In genomic region chr2:176854878-176855277, GRCh38 we compare ENCODE assay signal across 23 cellular contexts.
DNase-seq lines count a peak whose midpoint lies in the region; ATAC-seq and TF ChIP-seq lines count a peak whose summit lies in the region.
"Had no signal": no experiment of that assay in that cellular context is flagged by ENCODE, and none has a peak within 500 bp of the region (broad histone marks: within the 10 kb centered on the region; RNA-seq: fewer than 3 reads in every experiment).

No MANE protein-coding gene starts in this region.

- DNase-seq in DMS153 (lab: John Stamatoyannopoulos, UW) (peak; percentile 3), DMS153 treated with DMSO at 0.1 percent for 48 hours (lab: John Stamatoyannopoulos, UW; ENCODE audit: unreplicated experiment) (no peak), T-cell (no peak), left ventricle myocardium superior (no peak), erythroblast (lab: John Stamatoyannopoulos, UW) (no peak)
- no peak for DNase-seq in activated naive CD4-positive, alpha-beta T cell treated with anti-CD3 and anti-CD28 coated beads, Interleukin-2, amount 50 U/mL, for 72 hours (ENCODE audit: low spot score in 2 of 2)
- DNase-seq in activated naive CD4-positive, alpha-beta T cell (lab: John Stamatoyannopoulos, UW) = no peak
- DNase-seq: activated T-cell treated with anti-CD3 and anti-CD28 coated beads, Interleukin-2, amount 50 U/mL, for 48 hours; CD4-positive, alpha-beta memory T cell; cerebellar nuclear complex; GM23248; heart left ventricle; left cardiac atrium; mesendoderm; MV-4-11; NCI-H2171 treated with DMSO at 0.1 percent for 48 hours; retina; SJCRH30; stimulated activated CD4-positive, alpha-beta T cell treated with anti-CD3 and anti-CD28 coated beads, Interleukin-2, amount 100 ng/mL, for 48 hours; stimulated activated naive CD4-positive, alpha-beta T cell treated with Interleukin-2 at 50 U/mL for 16 hours; thyroid gland had no signal

- CTCF ChIA-PET in T-cell (lab: Charles Lee) = interaction anchor here in 1 of 2 donors (0.5 kb wide), 1 partner anchor 711 kb away, joined by 3 read pairs; no protein-coding TSS in a partner anchor

- no peaks in the 10 kb centered on the region for H3K27me3 Mint-ChIP-seq in T-cell
- H3K27me3 Mint-ChIP-seq: activated naive CD8-positive, alpha-beta T cell had no signal

- peaks cover 3 to 5% of the 10 kb centered on the region in 2 donors for H3K9me3 Mint-ChIP-seq in activated naive CD4-positive, alpha-beta T cell treated with anti-CD3 and anti-CD28 coated beads, Interleukin-2, amount 50 U/mL, for 72 hours
- H3K9me3 Mint-ChIP-seq in T-cell = no peaks in the 10 kb centered on the region

- H3K27ac Mint-ChIP-seq in activated naive CD4-positive, alpha-beta T cell treated with anti-CD3 and anti-CD28 coated beads, Interleukin-2, amount 50 U/mL, for 72 hours = no peak overlapping the region
- peak overlapping the region; percentile 24 to 68 for H3K27ac Mint-ChIP-seq in T-cell
- H3K27ac Mint-ChIP-seq: activated naive CD8-positive, alpha-beta T cell had no signal

- peak; percentile 43 to 86 for ATAC-seq in activated naive CD4-positive, alpha-beta T cell treated with anti-CD3 and anti-CD28 coated beads, Interleukin-2, amount 50 U/mL, for 72 hours
- ATAC-seq in T-cell (replicated peaks in 1 of 4) = no peak
- ATAC-seq in left ventricle myocardium superior = no peak
- ATAC-seq in HG03521 (IDR thresholded peaks at IDR 0.05; ENCODE audit: unreplicated experiment) = no peak
- ATAC-seq: heart left ventricle, left cardiac atrium had no signal

- intact Hi-C loops in left ventricle myocardium superior (cut with micrococcal nuclease) = no loop called here

- H3K4me1 Mint-ChIP-seq in T-cell = peaks cover 58 to 63% (median 59%) of the 10 kb centered on the region in 3 donors

- H3K4me3 Mint-ChIP-seq in T-cell = no peak overlapping the region
- H3K4me3 Mint-ChIP-seq: activated naive CD8-positive, alpha-beta T cell had no signal

- H3K36me3 Mint-ChIP-seq in activated naive CD4-positive, alpha-beta T cell treated with anti-CD3 and anti-CD28 coated beads, Interleukin-2, amount 50 U/mL, for 72 hours = no peaks in the 10 kb centered on the region
- no peaks in the 10 kb centered on the region for H3K36me3 Mint-ChIP-seq in T-cell
- H3K36me3 Mint-ChIP-seq: CD4-positive, alpha-beta memory T cell had no signal

- POLR2A ChIA-PET in T-cell (lab: Charles Lee) = no interaction called here

- TF ChIP-seq POLR2A in erythroblast (IDR thresholded peaks at IDR 0.05; ENCODE audit: low read length) = no peak

Comparison
In these comparisons a context has a peak if more than half of its experiments do, and no peak if none do; other contexts are left out.
1. ATAC-seq: peak in activated naive CD4-positive, alpha-beta T cell treated with anti-CD3 and anti-CD28 coated beads, Interleukin-2, amount 50 U/mL, for 72 hours (2 of 2); none in T-cell (0 of 4), left ventricle myocardium superior (single experiment) and HG03521 (single experiment).
2. H3K27ac Mint-ChIP-seq: peak in T-cell (2 of 2); none in activated naive CD4-positive, alpha-beta T cell treated with anti-CD3 and anti-CD28 coated beads, Interleukin-2, amount 50 U/mL, for 72 hours (0 of 2).